In genomic region chr10:70492786-70493659, GRCh38 we compare ENCODE assay signal across 1 cellular context.
TF ChIP-seq lines count a peak whose summit lies in the region.

No MANE protein-coding gene starts in this region.

TF ChIP-seq in H1, 55 proteins besides CTCF, POLR2A, EP300 and RAD21:
- TF ChIP-seq ATF2 (IDR thresholded peaks at IDR 0.05; ENCODE audit: low read length) (no peak), E2F6 (IDR thresholded peaks at IDR 0.05) (no peak), FOSL1 (IDR thresholded peaks at IDR 0.05; ENCODE audit: insufficient read depth, low read depth, low read length) (no peak), SIN3A (conservative IDR thresholded peaks at IDR 0.05 in 1 of 2, IDR thresholded peaks at IDR 0.05 in 1 of 2; ENCODE audit: low read depth in 1 of 2, low read length in 2 of 2) (no peak), ATF3 (IDR thresholded peaks at IDR 0.05; ENCODE audit: insufficient read depth, low read depth, low read length) (no peak), POLR2AphosphoS5 (IDR thresholded peaks at IDR 0.05; ENCODE audit: low read depth, low read length) (no peak), TAF7 (optimal IDR thresholded peaks at IDR 0.05; ENCODE audit: borderline replicate concordance, low read depth, low read length) (no peak), KDM1A (IDR thresholded peaks at IDR 0.05; ENCODE audit: borderline replicate concordance, low read length) (no peak), YY1 (IDR thresholded peaks at IDR 0.05; ENCODE audit: low read depth, low read length) (no peak), SRF (IDR thresholded peaks at IDR 0.05; ENCODE audit: low read depth, low read length) (no peak), HDAC6 (IDR thresholded peaks at IDR 0.05; ENCODE audit: low read depth, low read length) (no peak), TEAD4 (IDR thresholded peaks at IDR 0.05; ENCODE audit: low read depth, low read length) (no peak), SP2 (IDR thresholded peaks at IDR 0.05; ENCODE audit: low read length) (no peak), TBP (IDR thresholded peaks at IDR 0.05; ENCODE audit: low read depth, low read length) (no peak), NRF1 (IDR thresholded peaks at IDR 0.05; ENCODE audit: low read depth, low read length) (no peak), RXRA (IDR thresholded peaks at IDR 0.05; ENCODE audit: insufficient read depth, low read depth, low read length) (no peak), CBX8 (IDR thresholded peaks at IDR 0.05; ENCODE audit: borderline replicate concordance, low read depth, low read length) (no peak)
